8 cellular contexts compared by ENCODE assay signal in genomic region chr12:48106574-48107251, GRCh38. TPM values are rescaled to one million over a fixed set of nuclear protein-coding genes. Genes with fewer than 3 reads are reported as not detected.
DNase-seq lines count a peak whose midpoint lies in the region; ATAC-seq and TF ChIP-seq lines count a peak whose summit lies in the region.

No MANE protein-coding gene starts in this region.

- H3K4me1 ChIP-seq in IMR-90 (ENCODE audit: control insufficient read depth, insufficient read depth, low read length): peaks cover 7% of the 10 kb centered on the region

- 0 out of 2 replicates have a peak overlapping the region, but pooled peaks have one; percentile 87 for H2BK120ac ChIP-seq in IMR-90 (ENCODE audit: low read depth, low read length)

- H3K9me3 ChIP-seq in IMR-90 (ENCODE audit: control insufficient read depth, insufficient read depth, low read length): no peaks in the 10 kb centered on the region

- peaks cover 18 to 30% of the 10 kb centered on the region in 2 experiments for H3K79me1 ChIP-seq in IMR-90 (ENCODE audit: low read depth in 1 of 2, low read length in 2 of 2)

- no peak overlapping the region for H2BK20ac ChIP-seq in IMR-90 (ENCODE audit: low read depth, low read length)

- peak overlapping the region; percentile 90 for H3K14ac ChIP-seq in IMR-90 (replicated peaks; ENCODE audit: low read depth, low read length)

- H2AK9ac ChIP-seq in IMR-90 (replicated peaks; ENCODE audit: low read depth, low read length, poor library complexity): no peak overlapping the region

- peak overlapping the region; percentile 84 for H4K5ac ChIP-seq in IMR-90 (ENCODE audit: low read depth, low read length)

- peaks cover 28 to 37% of the 10 kb centered on the region in 2 donors for H3K4me1 Mint-ChIP-seq in natural killer cell treated with Interleukin-12 subunit alpha and Interleukin-12 subunit beta and Interleukin-15 and Interleukin-18, amount 100 ng/mL, for 72 hours (ENCODE audit: low read depth in 2 of 2)

- peak overlapping the region; percentile 99 for H2AFZ ChIP-seq in IMR-90 (replicated peaks; ENCODE audit: low read length, poor library complexity)

- no peak overlapping the region for H3K18ac ChIP-seq in IMR-90 (ENCODE audit: low read depth, low read length)

- H3K27ac Mint-ChIP-seq in natural killer cell treated with Interleukin-12 subunit alpha and Interleukin-12 subunit beta and Interleukin-15 and Interleukin-18, amount 100 ng/mL, for 72 hours: peak overlapping the region; percentile 94 to 99

- H3K27me3 ChIP-seq in IMR-90 (ENCODE audit: control insufficient read depth, insufficient read depth, low read length): 0 out of 2 replicates have a peak, but pooled peaks cover 3% of the 10 kb centered on the region

- dilution Hi-C loops in IMR-90 (cut with HindIII; ENCODE audit: low sequenced_read_pairs, unreplicated experiment): no loop called here

- 0 out of 3 replicates have a peak overlapping the region, but pooled peaks have one; percentile 12 for H2BK15ac ChIP-seq in IMR-90 (ENCODE audit: low read depth, low read length)

- peak overlapping the region; percentile 95; the same call in 1 of the 2 replicates for H3K4ac ChIP-seq in IMR-90 (ENCODE audit: low read depth, low read length)

- TF ChIP-seq CTCF in C4-2B (conservative IDR thresholded peaks at IDR 0.05) (no peak), IMR-90 (conservative IDR thresholded peaks at IDR 0.05; ENCODE audit: low read depth, low read length) (no peak), choroid plexus epithelial cell (conservative IDR thresholded peaks at IDR 0.05; ENCODE audit: low read depth, low read length) (no peak)

- peak overlapping the region; percentile 97 for H3K4me3 Mint-ChIP-seq in natural killer cell treated with Interleukin-12 subunit alpha and Interleukin-12 subunit beta and Interleukin-15 and Interleukin-18, amount 100 ng/mL, for 72 hours

- H3K4me3 ChIP-seq in IMR-90 (ENCODE audit: insufficient read depth, low read depth, low read length): peak overlapping the region; percentile 83
- peak overlapping the region; percentile 90 for H3K4me3 ChIP-seq in choroid plexus epithelial cell (ENCODE audit: low read depth, low read length)

- DNase-seq in IMR-90 (peak; percentile 2), choroid plexus epithelial cell (ENCODE audit: low read depth) (no peak), posterior vena cava (ENCODE audit: low spot score) (no peak), A172 (ENCODE audit: low spot score) (no peak)
- no peak for DNase-seq in natural killer cell treated with Interleukin-12 subunit alpha and Interleukin-12 subunit beta and Interleukin-15 and Interleukin-18, amount 100 ng/mL, for 72 hours (ENCODE audit: low spot score)
- no peak for DNase-seq in activated CD4-positive, alpha-beta T cell treated with anti-CD3 and anti-CD28 coated beads for 4 hours

- 0 out of 2 replicates have a peak, but pooled peaks cover 3% of the 10 kb centered on the region for H3K9me1 ChIP-seq in IMR-90 (ENCODE audit: insufficient read depth, low read length)

- in situ Hi-C loops in IMR-90 (cut with MboI; ENCODE audit: low sequenced_read_pairs): no loop called here

- peak overlapping the region; percentile 89 for H3K9ac ChIP-seq in IMR-90 (ENCODE audit: low read depth, low read length)

- CTCF ChIA-PET in IMR-90 (lab: Yijun Ruan, JAX): no interaction called here

- peak overlapping the region; percentile 96 for H3K56ac ChIP-seq in IMR-90 (ENCODE audit: extremely low read depth, insufficient read depth, low read length)

- peak overlapping the region; percentile 93 for H2BK5ac ChIP-seq in IMR-90 (ENCODE audit: low read depth, low read length, poor library complexity, severe bottlenecking)

- peak overlapping the region; percentile 98 to 100 for H4K8ac ChIP-seq in IMR-90 (ENCODE audit: low read depth in 2 of 2, low read length in 2 of 2)

- BruUV-seq in IMR-90 (replicated peaks; lab: Mats Ljungman, UMichigan): no TSS peak

- peaks cover 8% of the 10 kb centered on the region in 2 donors for H3K27me3 Mint-ChIP-seq in natural killer cell treated with Interleukin-12 subunit alpha and Interleukin-12 subunit beta and Interleukin-15 and Interleukin-18, amount 100 ng/mL, for 72 hours

- 40% methylated on average over 1 of the region's 2 CpGs; no CpG with 5 or more reads in 1 of the 2 experiments for WGBS in IMR-90 (ENCODE audit: extremely low coverage in 2 of 2, insufficient read length in 1 of 2), 2 experiments

- H3K23ac ChIP-seq in IMR-90 (ENCODE audit: low read depth, low read length): peak overlapping the region; percentile 46; the same call in 1 of the 2 replicates

- no peaks in the 10 kb centered on the region for H3K9me3 Mint-ChIP-seq in natural killer cell treated with Interleukin-12 subunit alpha and Interleukin-12 subunit beta and Interleukin-15 and Interleukin-18, amount 100 ng/mL, for 72 hours

- no peak overlapping the region for H2AK5ac ChIP-seq in IMR-90 (ENCODE audit: low read depth, low read length)

- intact Hi-C loops in IMR-90 (cut with micrococcal nuclease) (loop anchor here (2.0 kb wide), 1 partner anchor 50 kb away; the partner anchor contains the start of gene ASB8), posterior vena cava (cut with DNase I) (no loop called here)

- ATAC-seq in IMR-90 (ENCODE audit: low read depth) (no peak), GM21737 (IDR thresholded peaks at IDR 0.05; ENCODE audit: unreplicated experiment) (no peak)
- no peak for ATAC-seq in natural killer cell treated with Interleukin-12 subunit alpha and Interleukin-12 subunit beta and Interleukin-15 and Interleukin-18, amount 100 ng/mL, for 72 hours

- no peaks in the 10 kb centered on the region for H3K36me3 ChIP-seq in IMR-90 (ENCODE audit: control insufficient read depth, insufficient read depth, low read length)

- TF ChIP-seq RAD21 in IMR-90 (IDR thresholded peaks at IDR 0.05; ENCODE audit: low read length): no peak

- H4K20me1 ChIP-seq in IMR-90 (ENCODE audit: insufficient read depth, low read length): no peaks in the 10 kb centered on the region

- H3K4me2 ChIP-seq in IMR-90 (ENCODE audit: low read depth, low read length): peak overlapping the region; percentile 86

- H4K91ac ChIP-seq in IMR-90 (ENCODE audit: insufficient read depth, low read depth, low read length): peak overlapping the region; percentile 95

- POLR2A ChIA-PET in IMR-90 (lab: Charles Lee; ENCODE audit: unreplicated experiment): no interaction called here

- H3K36me3 Mint-ChIP-seq in natural killer cell treated with Interleukin-12 subunit alpha and Interleukin-12 subunit beta and Interleukin-15 and Interleukin-18, amount 100 ng/mL, for 72 hours: peaks cover 7% of the 10 kb centered on the region

- H3K27ac ChIP-seq in C4-2B (peak overlapping the region; percentile 95), IMR-90 (ENCODE audit: insufficient read depth, low read length) (peak overlapping the region; percentile 93)

- no peak for TF ChIP-seq POLR2A in IMR-90 (IDR thresholded peaks at IDR 0.05; ENCODE audit: low read depth, low read length)

TF ChIP-seq in IMR-90, 13 proteins besides CTCF, POLR2A, EP300 and RAD21:
- TF ChIP-seq CEBPB (IDR thresholded peaks at IDR 0.05; ENCODE audit: low read depth, low read length): no peak
- TF ChIP-seq NFE2L2 (IDR thresholded peaks at IDR 0.05; ENCODE audit: low read depth, low read length): no peak
- no peak for TF ChIP-seq USF2 (IDR thresholded peaks at IDR 0.05; ENCODE audit: low read depth, low read length)
- no peak for TF ChIP-seq FOS (IDR thresholded peaks at IDR 0.05; ENCODE audit: low read depth, low read length)
- TF ChIP-seq MAFK (IDR thresholded peaks at IDR 0.05; ENCODE audit: low read depth, low read length): no peak
- no peak for TF ChIP-seq RCOR1 (IDR thresholded peaks at IDR 0.05; ENCODE audit: insufficient replicate concordance, low read length)
- no peak for TF ChIP-seq BHLHE40 (IDR thresholded peaks at IDR 0.05; ENCODE audit: low read depth, low read length)
- no peak for TF ChIP-seq MAZ (IDR thresholded peaks at IDR 0.05; ENCODE audit: borderline replicate concordance, low read depth, low read length)
- no peak for TF ChIP-seq CHD1 (IDR thresholded peaks at IDR 0.05; ENCODE audit: low read depth, low read length)
- TF ChIP-seq RFX5 (IDR thresholded peaks at IDR 0.05; ENCODE audit: low read depth, low read length): no peak
- TF ChIP-seq MXI1 (IDR thresholded peaks at IDR 0.05; ENCODE audit: borderline replicate concordance, low read depth, low read length): no peak

RNA-seq across cellular contexts. Expression of gene SENP1, which starts 0.8 kb away (rescaled TPM):
- total RNA-seq in IMR-90 (2012; rRNA removed) (22.5 and 25.3 TPM in 2 replicates), posterior vena cava (10 to 100 TPM; 21.4 to 21.8 TPM)
- 6.9 and 7.2 TPM in 2 replicates for polyA plus RNA-seq in IMR-90 (2012; rRNA removed)
- polyA plus RNA-seq in IMR-90 (2012; cell fraction: cytosol; rRNA removed): 1.4 and 1.8 TPM in 2 replicates
- 1.2 and 8.4 TPM in 2 replicates for polyA plus RNA-seq in IMR-90 (2012; cell fraction: nucleus; rRNA removed; ENCODE audit: low replicate concordance)
- total RNA-seq in natural killer cell treated with Interleukin-12 subunit alpha and Interleukin-12 subunit beta and Interleukin-15 and Interleukin-18, amount 100 ng/mL, for 72 hours: 10 to 100 TPM; 36.6 to 59.7 TPM
- total RNA-seq in A172 (2014; rRNA removed; shearing (Covaris generic)): 27.3 and 32.7 TPM in 2 replicates

RNA-seq across cellular contexts. Expression of gene PFKM, which starts 12.5 kb away (rescaled TPM):
- total RNA-seq in IMR-90 (2012; rRNA removed) (77.5 and 82.6 TPM in 2 replicates), posterior vena cava (10 to 100 TPM; 44.7 to 49.0 TPM)
- polyA plus RNA-seq in IMR-90 (2012; rRNA removed): 49.4 and 56.7 TPM in 2 replicates
- polyA plus RNA-seq in IMR-90 (2012; cell fraction: cytosol; rRNA removed): 26.8 and 33.5 TPM in 2 replicates
- polyA plus RNA-seq in IMR-90 (2012; cell fraction: nucleus; rRNA removed; ENCODE audit: low replicate concordance): 76.9 and 127 TPM in 2 replicates
- total RNA-seq in natural killer cell treated with Interleukin-12 subunit alpha and Interleukin-12 subunit beta and Interleukin-15 and Interleukin-18, amount 100 ng/mL, for 72 hours: 10 to 100 TPM; 29.8 to 49.5 TPM
- total RNA-seq in A172 (2014; rRNA removed; shearing (Covaris generic)): 71.9 and 73.6 TPM in 2 replicates

RNA-seq across cellular contexts. Expression of gene ASB8, which starts 50.6 kb away (rescaled TPM):
- 20.8 and 26.7 TPM in 2 replicates for total RNA-seq in IMR-90 (2012; rRNA removed)
- 19.3 and 22.9 TPM in 2 replicates for polyA plus RNA-seq in IMR-90 (2012; rRNA removed)
- 8.3 and 16.9 TPM in 2 replicates for polyA plus RNA-seq in IMR-90 (2012; cell fraction: cytosol; rRNA removed)
- polyA plus RNA-seq in IMR-90 (2012; cell fraction: nucleus; rRNA removed; ENCODE audit: low replicate concordance): 6.9 and 27.0 TPM in 2 replicates
- 10 to 100 TPM; 35.9 to 48.1 TPM for total RNA-seq in natural killer cell treated with Interleukin-12 subunit alpha and Interleukin-12 subunit beta and Interleukin-15 and Interleukin-18, amount 100 ng/mL, for 72 hours
- total RNA-seq in posterior vena cava: 10 to 100 TPM; 34.7 to 37.8 TPM
- total RNA-seq in A172 (2014; rRNA removed; shearing (Covaris generic)): 15.4 and 17.2 TPM in 2 replicates
